Comparison of ENCODE assay signal across 10 cellular contexts in the genomic region with DNA sequence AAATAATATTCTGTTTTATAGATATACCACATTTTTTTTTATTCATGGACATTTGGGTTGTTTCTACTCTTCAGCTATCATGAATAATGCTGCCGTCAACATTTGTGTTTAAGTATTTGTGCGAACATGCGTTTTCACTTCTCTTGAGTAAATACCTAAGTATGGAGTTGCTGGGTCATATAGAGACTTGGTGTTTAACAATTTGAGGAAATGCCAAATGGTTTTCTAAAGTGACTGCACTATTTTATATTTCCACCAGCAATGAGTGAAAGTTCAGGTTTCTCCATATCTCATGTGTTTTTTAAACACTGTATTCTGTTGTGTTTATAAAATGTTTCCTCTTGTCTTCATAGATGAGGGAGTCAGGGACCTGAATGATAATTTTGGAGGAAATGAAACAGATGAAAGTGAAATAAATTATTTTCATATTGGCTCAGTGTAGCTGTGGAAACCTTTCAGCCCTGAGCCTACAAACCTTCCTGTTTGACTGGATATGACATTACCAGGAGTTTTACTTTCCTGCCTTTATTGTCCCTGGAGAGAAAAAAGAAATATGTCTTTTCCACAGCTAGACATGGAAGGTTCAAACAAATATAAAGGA. TPM values are rescaled to one million over a fixed set of nuclear protein-coding genes. Genes with fewer than 3 reads are reported as not detected.
DNase-seq lines count a peak whose midpoint lies in the region; ATAC-seq and TF ChIP-seq lines count a peak whose summit lies in the region.
"Had no signal": no experiment of that assay in that cellular context is flagged by ENCODE, and none has a peak within 500 bp of the region (broad histone marks: within the 10 kb centered on the region; RNA-seq: fewer than 3 reads in every experiment).

No MANE protein-coding gene starts in this region.

- H3K4me3 Mint-ChIP-seq in immature natural killer cell, result no peak overlapping the region

- H3K9me3 ChIP-seq in muscle layer of colon (ENCODE audit: low read length) (no peaks in the 10 kb centered on the region), ascending aorta (no peaks in the 10 kb centered on the region)

- H3K27ac ChIP-seq in muscle layer of colon (ENCODE audit: low read depth, low read length), result peak overlapping the region; percentile 47
- H3K27ac ChIP-seq in ascending aorta, result peak overlapping the region in 1 of 2 donors; percentile 37

- H3K27me3 ChIP-seq in muscle layer of colon (ENCODE audit: control insufficient read depth in 1 of 2, insufficient read depth in 2 of 2, low read length in 2 of 2), result no peaks in the 10 kb centered on the region
- no peaks in the 10 kb centered on the region for H3K27me3 ChIP-seq in ascending aorta

- peaks cover 11 to 31% of the 10 kb centered on the region in 2 donors for H3K4me1 Mint-ChIP-seq in immature natural killer cell

- H3K36me3 ChIP-seq in muscle layer of colon (ENCODE audit: insufficient read depth, low read length) (no peaks in the 10 kb centered on the region), ascending aorta (no peaks in the 10 kb centered on the region)

- H3K4me3 ChIP-seq in muscle layer of colon (ENCODE audit: low read depth in 1 of 2, low read length in 2 of 2) (no peak overlapping the region), ascending aorta (no peak overlapping the region)

- no peak for DNase-seq in ascending aorta (ENCODE audit: low spot score in 2 of 2)
- DNase-seq in mucosa of gallbladder (ENCODE audit: low spot score), result no peak
- no peak for DNase-seq in kidney glomerular epithelial cell (lab: John Stamatoyannopoulos, UW)
- no peak for DNase-seq in immature natural killer cell
- DNase-seq: effector memory CD4-positive, alpha-beta T cell; NCI-H1105 treated with DMSO at 0.1 percent for 48 hours had no signal

- no peak overlapping the region for H3K9ac ChIP-seq in muscle layer of colon (ENCODE audit: low read length)

- no peaks in the 10 kb centered on the region for H3K36me3 Mint-ChIP-seq in immature natural killer cell

- intact Hi-C loops in ascending aorta (cut with DNase I), result no loop called here

- H3K27ac Mint-ChIP-seq in immature natural killer cell, result no peak overlapping the region

- H3K4me1 ChIP-seq in muscle layer of colon (ENCODE audit: insufficient read depth, low read length) (peaks cover 87% of the 10 kb centered on the region), ascending aorta (peaks cover 10 to 32% of the 10 kb centered on the region in 2 donors)

- H3K9me3 Mint-ChIP-seq in immature natural killer cell, result no peaks in the 10 kb centered on the region

- H3K27me3 Mint-ChIP-seq in immature natural killer cell (ENCODE audit: low read depth in 3 of 3), result no peaks in the 10 kb centered on the region

- no peak for TF ChIP-seq CTCF in ascending aorta (IDR thresholded peaks at IDR 0.05)

- peak; percentile 56 for ATAC-seq in GM18498 (IDR thresholded peaks at IDR 0.05; ENCODE audit: unreplicated experiment)
- ATAC-seq in GM21381 (IDR thresholded peaks at IDR 0.05; ENCODE audit: unreplicated experiment), result peak; percentile 62
- peak; percentile 73 for ATAC-seq in HG03159 (IDR thresholded peaks at IDR 0.05; ENCODE audit: unreplicated experiment)

RNA-seq across cellular contexts. Expression of gene DAAM1, which starts 26.3 kb away (rescaled TPM):
- total RNA-seq in ascending aorta, result 67.6 TPM
- total RNA-seq in mucosa of gallbladder, result 37.9 TPM
- 10 to 100 TPM in 2 of 3 donors, 1 to 10 TPM in 1; 7.3 to 14.2 (median 12.1) TPM for polyA plus RNA-seq in immature natural killer cell
